ENCODE assay signal across 9 cellular contexts in genomic region chr14:21090194-21090939, GRCh38. TPM values are rescaled to one million over a fixed set of nuclear protein-coding genes. Genes with fewer than 3 reads are reported as not detected.
DNase-seq lines count a peak whose midpoint lies in the region; ATAC-seq, FAIRE-seq and TF ChIP-seq lines count a peak whose summit lies in the region.
"Had no signal": no experiment of that assay in that cellular context is flagged by ENCODE, and none has a peak within 500 bp of the region (broad histone marks: within the 10 kb centered on the region; RNA-seq: fewer than 3 reads in every experiment).

No MANE protein-coding gene starts in this region.

- H3K4me3 Mint-ChIP-seq in effector memory CD8-positive, alpha-beta T cell, result no peak overlapping the region
- no peak overlapping the region for H3K4me3 Mint-ChIP-seq in progenitor cell of endocrine pancreas (ENCODE audit: low read depth)
- H3K4me3 Mint-ChIP-seq: stimulated activated naive CD8-positive, alpha-beta T cell treated with anti-CD3 and anti-CD28 coated beads, Interleukin-15, Interleukin-2, amounts not matched to agents 100 ng/mL and 50 ng/mL, for 24 hours had no signal

- peaks cover 16% of the 10 kb centered on the region for H3K4me1 ChIP-seq in OCI-LY7 (ENCODE audit: insufficient read depth, low read length, poor library complexity, severe bottlenecking)

- H3K9me3 ChIP-seq in OCI-LY7 (ENCODE audit: low read length), result no peaks in the 10 kb centered on the region

- H3K4me1 Mint-ChIP-seq in effector memory CD8-positive, alpha-beta T cell (ENCODE audit: low read depth in 2 of 2), result peaks cover 18 to 25% of the 10 kb centered on the region in 2 donors
- H3K4me1 Mint-ChIP-seq in progenitor cell of endocrine pancreas (ENCODE audit: low read depth), result peaks cover 22% of the 10 kb centered on the region

- H4K20me1 ChIP-seq in OCI-LY7 (ENCODE audit: insufficient read depth, low read length), result no peaks in the 10 kb centered on the region; the same call in 1 of the 2 replicates

- no peaks in the 10 kb centered on the region for H3K79me2 ChIP-seq in OCI-LY7 (ENCODE audit: insufficient read depth, low read depth, low read length)

- no peak overlapping the region for H2AFZ ChIP-seq in OCI-LY7 (ENCODE audit: low read length)

- DNase-seq in GM10248 (ENCODE audit: extremely low spot score) (no peak), OCI-LY7 (ENCODE audit: low spot score) (peak; percentile 39), progenitor cell of endocrine pancreas (ENCODE audit: low spot score, unreplicated experiment) (no peak), H54 (ENCODE audit: insufficient read length, low spot score) (no peak), posterior vena cava (ENCODE audit: low spot score) (no peak)
- DNase-seq in effector memory CD8-positive, alpha-beta T cell, result no peak

- TF ChIP-seq CTCF in GM10248 (IDR thresholded peaks at IDR 0.05; ENCODE audit: control extremely low read depth, extremely low read depth, low read depth, missing control alignments) (peak; percentile 38), OCI-LY7 (conservative IDR thresholded peaks at IDR 0.05; ENCODE audit: low read length) (peak; percentile 78), progenitor cell of endocrine pancreas (IDR thresholded peaks at IDR 0.05; ENCODE audit: unreplicated experiment) (peak; percentile 51)

- no peak for ATAC-seq in effector memory CD8-positive, alpha-beta T cell (replicated peaks)
- ATAC-seq in HG03469 (IDR thresholded peaks at IDR 0.05; ENCODE audit: unreplicated experiment), result no peak
- ATAC-seq in HG03045 (IDR thresholded peaks at IDR 0.05; ENCODE audit: unreplicated experiment), result no peak

- peaks cover 29% of the 10 kb centered on the region for H3K36me3 Mint-ChIP-seq in effector memory CD8-positive, alpha-beta T cell (ENCODE audit: insufficient read depth)
- H3K36me3 Mint-ChIP-seq in progenitor cell of endocrine pancreas (ENCODE audit: insufficient read depth), result peaks cover 36% of the 10 kb centered on the region

- no peaks in the 10 kb centered on the region for H3K36me3 ChIP-seq in OCI-LY7 (ENCODE audit: insufficient read depth, low read length)

- H3K27ac ChIP-seq in OCI-LY7 (ENCODE audit: low read depth, low read length, poor library complexity, severe bottlenecking), result no peak overlapping the region

- H3K27me3 Mint-ChIP-seq in effector memory CD8-positive, alpha-beta T cell, result no peaks in the 10 kb centered on the region
- H3K27me3 Mint-ChIP-seq in progenitor cell of endocrine pancreas, result no peaks in the 10 kb centered on the region
- H3K27me3 Mint-ChIP-seq: stimulated activated naive CD8-positive, alpha-beta T cell treated with anti-CD3 and anti-CD28 coated beads, Interleukin-15, Interleukin-2, amounts not matched to agents 100 ng/mL and 50 ng/mL, for 24 hours had no signal

- CTCF ChIA-PET in GM10248 (lab: Yijun Ruan, JAX), result interaction anchor here (0.8 to 5.7 kb wide), 9 partner anchors 10 to 79 kb away, joined by 3 to 62 read pairs (median 7); partner anchors contain the start of genes ARHGEF40 and TMEM253
- CTCF ChIA-PET in OCI-LY7 (lab: Charles Lee; ENCODE audit: unreplicated experiment), result interaction anchor here (1.0 kb wide), 1 partner anchor 22 kb away, joined by 4 read pairs; no protein-coding TSS in a partner anchor

- H3K4me2 ChIP-seq in OCI-LY7 (ENCODE audit: low read length), result no peak overlapping the region

- no peaks in the 10 kb centered on the region for H3K9me2 ChIP-seq in OCI-LY7 (ENCODE audit: insufficient read depth, low read length)

- POLR2A ChIA-PET in GM10248 (lab: Yijun Ruan, JAX), result no interaction called here
- POLR2A ChIA-PET in OCI-LY7 (lab: Charles Lee), result interaction anchor here (1.6 kb wide), 1 partner anchor 19 kb away, joined by 6 read pairs; no protein-coding TSS in a partner anchor

- BruUV-seq in OCI-LY7 (replicated peaks; lab: Mats Ljungman, UMichigan), result no TSS peak

- FAIRE-seq in H54 (lab: Jason Lieb, UNC), result no peak

- no peak for TF ChIP-seq POLR2A in H54 (IDR thresholded peaks at IDR 0.05; ENCODE audit: low read depth, low read length)

- no peak overlapping the region for H3K4me3 ChIP-seq in OCI-LY7 (ENCODE audit: low read depth, low read length, poor library complexity, severe bottlenecking)

- intact Hi-C loops in OCI-LY7 (cut with micrococcal nuclease; ENCODE audit: unreplicated experiment), result no loop called here
- intact Hi-C loops in posterior vena cava (cut with DNase I), result loop anchor here (2.0 to 5.0 kb wide), 2 partner anchors 68 to 74 kb away; no protein-coding TSS in a partner anchor

- peak overlapping the region; percentile 85 to 95 for H3K27ac Mint-ChIP-seq in effector memory CD8-positive, alpha-beta T cell
- peak overlapping the region; percentile 81 for H3K27ac Mint-ChIP-seq in progenitor cell of endocrine pancreas

- no peaks in the 10 kb centered on the region for H3K9me3 Mint-ChIP-seq in effector memory CD8-positive, alpha-beta T cell
- no peaks in the 10 kb centered on the region for H3K9me3 Mint-ChIP-seq in progenitor cell of endocrine pancreas (ENCODE audit: low read depth)
- H3K9me3 Mint-ChIP-seq: stimulated activated naive CD8-positive, alpha-beta T cell treated with anti-CD3 and anti-CD28 coated beads, Interleukin-15, Interleukin-2, amounts not matched to agents 100 ng/mL and 50 ng/mL, for 24 hours had no signal

RNA-seq across cellular contexts. Expression of gene ZNF219, which starts 8.1 kb away (rescaled TPM):
- total RNA-seq in OCI-LY7 (2014; rRNA removed; shearing (Covaris generic)), result 5.2 and 9.8 TPM in 2 replicates
- total RNA-seq in OCI-LY7 (2022) (13.2 and 15.5 TPM in 2 replicates), progenitor cell of endocrine pancreas (103 and 111 TPM in 2 replicates), posterior vena cava (10 to 100 TPM; 27.0 to 37.6 TPM)

RNA-seq across cellular contexts. Expression of gene TMEM253, which starts 10.5 kb away (rescaled TPM):
- 1.2 TPM in 1 of 2 replicates, not detected in the other for total RNA-seq in OCI-LY7 (2014; rRNA removed; shearing (Covaris generic))
- 0.88 and 0.89 TPM in 2 replicates for total RNA-seq in OCI-LY7 (2022)
- 1.1 and 1.4 TPM in 2 replicates for total RNA-seq in progenitor cell of endocrine pancreas
- total RNA-seq in posterior vena cava, result not detected

RNA-seq across cellular contexts. Expression of gene ARHGEF40, which starts 20.3 kb away (rescaled TPM):
- 1.3 and 4.3 TPM in 2 replicates for total RNA-seq in OCI-LY7 (2014; rRNA removed; shearing (Covaris generic))
- total RNA-seq in OCI-LY7 (2022) (2.0 TPM in 2 replicates), progenitor cell of endocrine pancreas (57.3 and 65.3 TPM in 2 replicates), posterior vena cava (10 to 100 TPM; 41.4 to 48.6 TPM)

RNA-seq across cellular contexts. Expression of gene RNASE8, which starts 32.7 kb away (rescaled TPM):
- not detected in 2 replicates for total RNA-seq in OCI-LY7 (2014; rRNA removed; shearing (Covaris generic))
- total RNA-seq in OCI-LY7 (2022), result not detected in 2 replicates
- not detected in 2 replicates for total RNA-seq in progenitor cell of endocrine pancreas
- total RNA-seq in posterior vena cava, result not detected

RNA-seq across cellular contexts. Expression of gene RNASE7, which starts 48.2 kb away (rescaled TPM):
- total RNA-seq in OCI-LY7 (2014; rRNA removed; shearing (Covaris generic)), result not detected in 2 replicates
- total RNA-seq in OCI-LY7 (2022) (not detected in 2 replicates), progenitor cell of endocrine pancreas (not detected in 2 replicates), posterior vena cava (not detected)

Comparison
In these comparisons a context has a peak if more than half of its experiments do, and no peak if none do; other contexts are left out.
1. RNA of gene ARHGEF40, which starts 20.3 kb away (total RNA-seq): 57.3 to 65.3 TPM in progenitor cell of endocrine pancreas and 41.4 to 48.6 TPM in posterior vena cava; 1.3 to 4.3 TPM in OCI-LY7; every median in the first group is over 4 times any median in the second.
2. Peak in every context shown above with its lines, with median percentiles within 50 percentile points of each other: CTCF ChIP-seq.